ENCODE assay signal across 2 cellular contexts in the genomic region with DNA sequence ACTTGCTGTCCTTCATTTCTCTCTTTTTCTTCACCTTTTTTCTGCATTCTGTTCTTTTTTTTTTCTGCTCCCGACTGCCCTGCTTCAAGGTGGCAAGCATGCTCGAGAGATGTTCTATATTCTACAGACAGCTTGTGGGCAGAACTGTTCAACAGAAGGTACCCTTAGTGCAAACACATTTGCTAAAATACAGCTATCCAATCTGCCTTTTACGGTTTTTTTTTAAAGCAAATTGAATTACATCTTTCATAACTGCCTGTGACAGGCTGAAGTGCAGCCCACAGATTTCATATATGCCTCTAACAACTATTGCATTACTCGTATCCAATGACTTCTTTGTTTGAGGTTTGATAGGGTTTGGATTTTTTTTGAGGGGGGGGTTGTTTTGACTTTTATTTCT.
TF ChIP-seq lines count a peak whose summit lies in the region.

No MANE protein-coding gene starts in this region.

TF ChIP-seq in GM23338, 12 proteins besides CTCF, POLR2A, EP300 and RAD21 (continued from another document and continues in another):
- TF ChIP-seq, protein P1, sequence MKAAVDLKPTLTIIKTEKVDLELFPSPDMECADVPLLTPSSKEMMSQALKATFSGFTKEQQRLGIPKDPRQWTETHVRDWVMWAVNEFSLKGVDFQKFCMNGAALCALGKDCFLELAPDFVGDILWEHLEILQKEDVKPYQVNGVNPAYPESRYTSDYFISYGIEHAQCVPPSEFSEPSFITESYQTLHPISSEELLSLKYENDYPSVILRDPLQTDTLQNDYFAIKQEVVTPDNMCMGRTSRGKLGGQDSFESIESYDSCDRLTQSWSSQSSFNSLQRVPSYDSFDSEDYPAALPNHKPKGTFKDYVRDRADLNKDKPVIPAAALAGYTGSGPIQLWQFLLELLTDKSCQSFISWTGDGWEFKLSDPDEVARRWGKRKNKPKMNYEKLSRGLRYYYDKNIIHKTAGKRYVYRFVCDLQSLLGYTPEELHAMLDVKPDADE (IDR thresholded peaks at IDR 0.05): no peak
- TF ChIP-seq NANOG (IDR thresholded peaks at IDR 0.05; ENCODE audit: borderline replicate concordance): no peak
- TF ChIP-seq CREB1 (CRISPR knock-in tag; IDR thresholded peaks at IDR 0.05; ENCODE audit: low read depth): no peak
- no peak for TF ChIP-seq STAT1 (IDR thresholded peaks at IDR 0.05; ENCODE audit: unreplicated experiment)
- no peak for TF ChIP-seq ZNF331 (CRISPR knock-in tag; IDR thresholded peaks at IDR 0.05; ENCODE audit: low read depth)
- no peak for TF ChIP-seq EZH2 (IDR thresholded peaks at IDR 0.05; ENCODE audit: low read depth, unreplicated experiment)
- no peak for TF ChIP-seq POLR2AphosphoS5 (IDR thresholded peaks at IDR 0.05; ENCODE audit: low read depth)
- TF ChIP-seq, protein P2, sequence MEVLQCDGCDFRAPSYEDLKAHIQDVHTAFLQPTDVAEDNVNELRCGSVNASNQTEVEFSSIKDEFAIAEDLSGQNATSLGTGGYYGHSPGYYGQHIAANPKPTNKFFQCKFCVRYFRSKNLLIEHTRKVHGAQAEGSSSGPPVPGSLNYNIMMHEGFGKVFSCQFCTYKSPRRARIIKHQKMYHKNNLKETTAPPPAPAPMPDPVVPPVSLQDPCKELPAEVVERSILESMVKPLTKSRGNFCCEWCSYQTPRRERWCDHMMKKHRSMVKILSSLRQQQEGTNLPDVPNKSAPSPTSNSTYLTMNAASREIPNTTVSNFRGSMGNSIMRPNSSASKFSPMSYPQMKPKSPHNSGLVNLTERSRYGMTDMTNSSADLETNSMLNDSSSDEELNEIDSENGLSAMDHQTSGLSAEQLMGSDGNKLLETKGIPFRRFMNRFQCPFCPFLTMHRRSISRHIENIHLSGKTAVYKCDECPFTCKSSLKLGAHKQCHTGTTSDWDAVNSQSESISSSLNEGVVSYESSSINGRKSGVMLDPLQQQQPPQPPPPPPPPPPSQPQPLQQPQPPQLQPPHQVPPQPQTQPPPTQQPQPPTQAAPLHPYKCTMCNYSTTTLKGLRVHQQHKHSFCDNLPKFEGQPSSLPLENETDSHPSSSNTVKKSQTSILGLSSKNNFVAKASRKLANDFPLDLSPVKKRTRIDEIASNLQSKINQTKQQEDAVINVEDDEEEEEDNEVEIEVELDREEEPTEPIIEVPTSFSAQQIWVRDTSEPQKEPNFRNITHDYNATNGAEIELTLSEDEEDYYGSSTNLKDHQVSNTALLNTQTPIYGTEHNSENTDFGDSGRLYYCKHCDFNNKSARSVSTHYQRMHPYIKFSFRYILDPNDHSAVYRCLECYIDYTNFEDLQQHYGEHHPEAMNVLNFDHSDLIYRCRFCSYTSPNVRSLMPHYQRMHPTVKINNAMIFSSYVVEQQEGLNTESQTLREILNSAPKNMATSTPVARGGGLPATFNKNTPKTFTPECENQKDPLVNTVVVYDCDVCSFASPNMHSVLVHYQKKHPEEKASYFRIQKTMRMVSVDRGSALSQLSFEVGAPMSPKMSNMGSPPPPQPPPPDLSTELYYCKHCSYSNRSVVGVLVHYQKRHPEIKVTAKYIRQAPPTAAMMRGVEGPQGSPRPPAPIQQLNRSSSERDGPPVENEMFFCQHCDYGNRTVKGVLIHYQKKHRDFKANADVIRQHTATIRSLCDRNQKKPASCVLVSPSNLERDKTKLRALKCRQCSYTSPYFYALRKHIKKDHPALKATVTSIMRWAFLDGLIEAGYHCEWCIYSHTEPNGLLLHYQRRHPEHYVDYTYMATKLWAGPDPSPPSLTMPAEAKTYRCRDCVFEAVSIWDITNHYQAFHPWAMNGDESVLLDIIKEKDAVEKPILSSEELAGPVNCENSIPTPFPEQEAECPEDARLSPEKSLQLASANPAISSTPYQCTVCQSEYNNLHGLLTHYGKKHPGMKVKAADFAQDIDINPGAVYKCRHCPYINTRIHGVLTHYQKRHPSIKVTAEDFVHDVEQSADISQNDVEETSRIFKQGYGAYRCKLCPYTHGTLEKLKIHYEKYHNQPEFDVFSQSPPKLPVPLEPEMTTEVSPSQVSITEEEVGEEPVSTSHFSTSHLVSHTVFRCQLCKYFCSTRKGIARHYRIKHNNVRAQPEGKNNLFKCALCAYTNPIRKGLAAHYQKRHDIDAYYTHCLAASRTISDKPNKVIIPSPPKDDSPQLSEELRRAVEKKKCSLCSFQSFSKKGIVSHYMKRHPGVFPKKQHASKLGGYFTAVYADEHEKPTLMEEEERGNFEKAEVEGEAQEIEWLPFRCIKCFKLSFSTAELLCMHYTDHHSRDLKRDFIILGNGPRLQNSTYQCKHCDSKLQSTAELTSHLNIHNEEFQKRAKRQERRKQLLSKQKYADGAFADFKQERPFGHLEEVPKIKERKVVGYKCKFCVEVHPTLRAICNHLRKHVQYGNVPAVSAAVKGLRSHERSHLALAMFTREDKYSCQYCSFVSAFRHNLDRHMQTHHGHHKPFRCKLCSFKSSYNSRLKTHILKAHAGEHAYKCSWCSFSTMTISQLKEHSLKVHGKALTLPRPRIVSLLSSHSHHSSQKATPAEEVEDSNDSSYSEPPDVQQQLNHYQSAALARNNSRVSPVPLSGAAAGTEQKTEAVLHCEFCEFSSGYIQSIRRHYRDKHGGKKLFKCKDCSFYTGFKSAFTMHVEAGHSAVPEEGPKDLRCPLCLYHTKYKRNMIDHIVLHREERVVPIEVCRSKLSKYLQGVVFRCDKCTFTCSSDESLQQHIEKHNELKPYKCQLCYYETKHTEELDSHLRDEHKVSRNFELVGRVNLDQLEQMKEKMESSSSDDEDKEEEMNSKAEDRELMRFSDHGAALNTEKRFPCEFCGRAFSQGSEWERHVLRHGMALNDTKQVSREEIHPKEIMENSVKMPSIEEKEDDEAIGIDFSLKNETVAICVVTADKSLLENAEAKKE (CRISPR knock-in tag; IDR thresholded peaks at IDR 0.05): no peak
- TF ChIP-seq, protein P3, sequence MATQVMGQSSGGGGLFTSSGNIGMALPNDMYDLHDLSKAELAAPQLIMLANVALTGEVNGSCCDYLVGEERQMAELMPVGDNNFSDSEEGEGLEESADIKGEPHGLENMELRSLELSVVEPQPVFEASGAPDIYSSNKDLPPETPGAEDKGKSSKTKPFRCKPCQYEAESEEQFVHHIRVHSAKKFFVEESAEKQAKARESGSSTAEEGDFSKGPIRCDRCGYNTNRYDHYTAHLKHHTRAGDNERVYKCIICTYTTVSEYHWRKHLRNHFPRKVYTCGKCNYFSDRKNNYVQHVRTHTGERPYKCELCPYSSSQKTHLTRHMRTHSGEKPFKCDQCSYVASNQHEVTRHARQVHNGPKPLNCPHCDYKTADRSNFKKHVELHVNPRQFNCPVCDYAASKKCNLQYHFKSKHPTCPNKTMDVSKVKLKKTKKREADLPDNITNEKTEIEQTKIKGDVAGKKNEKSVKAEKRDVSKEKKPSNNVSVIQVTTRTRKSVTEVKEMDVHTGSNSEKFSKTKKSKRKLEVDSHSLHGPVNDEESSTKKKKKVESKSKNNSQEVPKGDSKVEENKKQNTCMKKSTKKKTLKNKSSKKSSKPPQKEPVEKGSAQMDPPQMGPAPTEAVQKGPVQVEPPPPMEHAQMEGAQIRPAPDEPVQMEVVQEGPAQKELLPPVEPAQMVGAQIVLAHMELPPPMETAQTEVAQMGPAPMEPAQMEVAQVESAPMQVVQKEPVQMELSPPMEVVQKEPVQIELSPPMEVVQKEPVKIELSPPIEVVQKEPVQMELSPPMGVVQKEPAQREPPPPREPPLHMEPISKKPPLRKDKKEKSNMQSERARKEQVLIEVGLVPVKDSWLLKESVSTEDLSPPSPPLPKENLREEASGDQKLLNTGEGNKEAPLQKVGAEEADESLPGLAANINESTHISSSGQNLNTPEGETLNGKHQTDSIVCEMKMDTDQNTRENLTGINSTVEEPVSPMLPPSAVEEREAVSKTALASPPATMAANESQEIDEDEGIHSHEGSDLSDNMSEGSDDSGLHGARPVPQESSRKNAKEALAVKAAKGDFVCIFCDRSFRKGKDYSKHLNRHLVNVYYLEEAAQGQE (IDR thresholded peaks at IDR 0.05; ENCODE audit: unreplicated experiment): no peak
- no peak for TF ChIP-seq JUNB (IDR thresholded peaks at IDR 0.05; ENCODE audit: unreplicated experiment)

TF ChIP-seq in HEK293T, 16 proteins besides CTCF, POLR2A, EP300 and RAD21 (continued from another document):
- TF ChIP-seq, protein P4, sequence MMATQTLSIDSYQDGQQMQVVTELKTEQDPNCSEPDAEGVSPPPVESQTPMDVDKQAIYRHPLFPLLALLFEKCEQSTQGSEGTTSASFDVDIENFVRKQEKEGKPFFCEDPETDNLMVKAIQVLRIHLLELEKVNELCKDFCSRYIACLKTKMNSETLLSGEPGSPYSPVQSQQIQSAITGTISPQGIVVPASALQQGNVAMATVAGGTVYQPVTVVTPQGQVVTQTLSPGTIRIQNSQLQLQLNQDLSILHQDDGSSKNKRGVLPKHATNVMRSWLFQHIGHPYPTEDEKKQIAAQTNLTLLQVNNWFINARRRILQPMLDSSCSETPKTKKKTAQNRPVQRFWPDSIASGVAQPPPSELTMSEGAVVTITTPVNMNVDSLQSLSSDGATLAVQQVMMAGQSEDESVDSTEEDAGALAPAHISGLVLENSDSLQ (IDR thresholded peaks at IDR 0.05): no peak
- TF ChIP-seq ARNT (IDR thresholded peaks at IDR 0.05) (no peak), NFRKB (IDR thresholded peaks at IDR 0.05) (no peak)
TF ChIP-seq in HEK293T: peak in this region for 0.
